In the genomic region with DNA sequence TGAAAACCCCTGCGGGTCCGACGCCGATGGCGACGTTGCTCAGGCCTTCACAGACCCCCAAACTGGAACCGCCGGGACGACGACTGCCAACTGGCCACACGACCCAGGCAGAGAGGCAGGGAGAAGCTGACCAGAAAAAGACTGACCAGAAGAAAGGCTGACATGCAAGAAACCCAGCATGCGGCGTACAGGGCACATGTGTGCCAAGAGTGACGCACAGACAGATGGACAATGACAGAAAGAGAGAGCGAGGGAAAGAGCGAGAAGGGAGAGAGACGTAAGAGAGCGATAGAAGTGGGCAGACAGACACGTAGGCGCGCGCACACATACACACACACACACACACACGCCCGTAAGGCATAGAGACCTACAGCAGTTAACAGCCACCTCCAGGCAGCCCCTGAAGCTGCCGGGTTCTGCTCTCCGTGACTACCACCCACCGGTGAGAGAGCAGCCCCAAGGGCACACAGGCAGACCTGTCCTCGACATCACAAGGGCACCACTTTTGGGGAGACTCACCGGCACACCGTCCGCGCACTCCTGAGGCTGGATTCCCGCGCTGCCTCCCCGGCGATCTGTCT, we compare ENCODE assay signal across 11 cellular contexts.
A peak's percentile ranks its signal among the peaks of the same experiment; 100 is the strongest.
DNase-seq lines count a peak whose midpoint lies in the region; ATAC-seq and TF ChIP-seq lines count a peak whose summit lies in the region.
"Had no signal": no experiment of that assay in that cellular context is flagged by ENCODE, and none has a peak within 500 bp of the region (broad histone marks: within the 10 kb centered on the region; RNA-seq: fewer than 3 reads in every experiment).

No MANE protein-coding gene starts in this region.

- no peaks in the 10 kb centered on the region for H3K36me3 ChIP-seq in transverse colon

- in situ Hi-C loops in transverse colon (cut with MboI; ENCODE audit: low pct_ligation_motif_present in 1 of 4, low pct_unique_long_range_greater_than_20kb in 1 of 4, low sequenced_read_pairs in 3 of 4) = no loop called here

- TF ChIP-seq EP300 in transverse colon (IDR thresholded peaks at IDR 0.05; ENCODE audit: low read depth) = no peak

- H3K4me1 ChIP-seq in transverse colon = no peaks in the 10 kb centered on the region
- H3K4me1 ChIP-seq: A549 had no signal

- no peak overlapping the region for H3K27ac Mint-ChIP-seq in T-helper 2 cell treated with Interferon-gamma antibody and Interleukin-4, amounts not matched to agents 5 μg/mL and 100 μg/mL, for 36 hours
- H3K27ac Mint-ChIP-seq in naive thymus-derived CD8-positive, alpha-beta T cell = peak overlapping the region in 2 of 10 donors; percentile 40 to 78

- TF ChIP-seq CTCF in transverse colon (IDR thresholded peaks at IDR 0.05) = no peak

- DNase-seq in T-helper 2 cell treated with Interferon-gamma antibody and Interleukin-4, amounts not matched to agents 5 μg/mL and 100 μg/mL, for 36 hours (ENCODE audit: low spot score) = no peak
- DNase-seq in T-helper 2 cell (no peak), fibroblast of gingiva (ENCODE audit: low read depth) (peak; percentile 2), transverse colon (no peak), NCI-H446 treated with DMSO at 0.1 percent for 48 hours (lab: John Stamatoyannopoulos, UW) (no peak), hypothalamus (lab: John Stamatoyannopoulos, UW) (no peak)
- no peak for DNase-seq in naive thymus-derived CD8-positive, alpha-beta T cell
- DNase-seq in stimulated activated CD4-positive, alpha-beta T cell treated with anti-CD3 and anti-CD28 coated beads, Interleukin-12 subunit alpha, Interleukin-12 subunit beta, amount 100 ng/mL, for 4 hours = no peak
- DNase-seq: activated gamma-delta T cell, NCI-H2081 had no signal

- H3K4me3 Mint-ChIP-seq in T-helper 2 cell treated with Interferon-gamma antibody and Interleukin-4, amounts not matched to agents 5 μg/mL and 100 μg/mL, for 36 hours = peak overlapping the region; percentile 29
- H3K4me3 Mint-ChIP-seq in naive thymus-derived CD8-positive, alpha-beta T cell = peak overlapping the region in 6 of 10 donors; percentile 11 to 64 (median 44)

- H3K27me3 ChIP-seq in transverse colon = no peaks in the 10 kb centered on the region

- ATAC-seq in naive thymus-derived CD8-positive, alpha-beta T cell = peak; percentile 36 to 44
- ATAC-seq: A549 had no signal

- H3K4me3 ChIP-seq in transverse colon = peak overlapping the region; percentile 11 to 29 (median 18)
- H3K4me3 ChIP-seq: A549 had no signal

- TF ChIP-seq POLR2A in transverse colon (IDR thresholded peaks at IDR 0.05) = no peak

- H3K27ac ChIP-seq in transverse colon = peak overlapping the region in 1 of 4 donors; percentile 48
- H3K27ac ChIP-seq: A549 had no signal

- peaks cover 1% of the 10 kb centered on the region for H3K36me3 Mint-ChIP-seq in T-helper 2 cell treated with Interferon-gamma antibody and Interleukin-4, amounts not matched to agents 5 μg/mL and 100 μg/mL, for 36 hours (ENCODE audit: low read depth)
- peaks cover 0 to 15% (median 6%) of the 10 kb centered on the region in 3 donors for H3K36me3 Mint-ChIP-seq in naive thymus-derived CD8-positive, alpha-beta T cell

- H3K27me3 Mint-ChIP-seq in T-helper 2 cell treated with Interferon-gamma antibody and Interleukin-4, amounts not matched to agents 5 μg/mL and 100 μg/mL, for 36 hours (ENCODE audit: low read depth) = no peaks in the 10 kb centered on the region
- peaks cover 1 to 18% (median 4%) of the 10 kb centered on the region in 5 donors for H3K27me3 Mint-ChIP-seq in naive thymus-derived CD8-positive, alpha-beta T cell

- intact Hi-C loops in transverse colon (cut with DNase I; ENCODE audit: low total_unique reads) = no loop called here

- 69% methylated on average over 36 of the region's 36 CpGs; no CpG with 5 or more reads in 1 of the 2 donors for WGBS in transverse colon (ENCODE audit: low coverage in 1 of 2), 2 donors

- no peaks in the 10 kb centered on the region for H3K9me3 ChIP-seq in transverse colon

- no peaks in the 10 kb centered on the region for H3K4me1 Mint-ChIP-seq in T-helper 2 cell treated with Interferon-gamma antibody and Interleukin-4, amounts not matched to agents 5 μg/mL and 100 μg/mL, for 36 hours (ENCODE audit: low read depth)
- peaks cover 0 to 3% (median 0%) of the 10 kb centered on the region in 4 donors for H3K4me1 Mint-ChIP-seq in naive thymus-derived CD8-positive, alpha-beta T cell

- POLR2A ChIA-PET in naive thymus-derived CD8-positive, alpha-beta T cell (lab: Charles Lee) = no interaction called here

- peaks cover 23% of the 10 kb centered on the region for H3K9me3 Mint-ChIP-seq in T-helper 2 cell treated with Interferon-gamma antibody and Interleukin-4, amounts not matched to agents 5 μg/mL and 100 μg/mL, for 36 hours
- H3K9me3 Mint-ChIP-seq in naive thymus-derived CD8-positive, alpha-beta T cell = peaks cover 0 to 31% (median 14%) of the 10 kb centered on the region in 9 donors
